Comparison of ENCODE assay signal across 10 cellular contexts in genomic region chr1:65063025-65063424, GRCh38.
DNase-seq lines count a peak whose midpoint lies in the region; ATAC-seq and TF ChIP-seq lines count a peak whose summit lies in the region.
"Had no signal": no experiment of that assay in that cellular context is flagged by ENCODE, and none has a peak within 500 bp of the region (broad histone marks: within the 10 kb centered on the region; RNA-seq: fewer than 3 reads in every experiment).

No MANE protein-coding gene starts in this region.

- intact Hi-C loops in CD14-positive monocyte (cut with micrococcal nuclease), result loop anchor here in 1 of 2 donors (10.0 kb wide), 1 partner anchor 362 kb away; the partner anchor contains the start of genes LEPR and LEPROT
- intact Hi-C loops in posterior vena cava (cut with DNase I), result loop anchor here (10.0 kb wide), 2 partner anchors 82 to 142 kb away; partner anchors contain the start of gene AK4 (in 1 of the 2)

- H3K36me3 Mint-ChIP-seq in CD14-positive monocyte (peaks cover 18% of the 10 kb centered on the region in 2 donors), mesothelial cell of epicardium (peaks cover 5% of the 10 kb centered on the region)

- H3K27me3 Mint-ChIP-seq in CD14-positive monocyte (ENCODE audit: low read depth in 3 of 3), result no peaks in the 10 kb centered on the region
- no peaks in the 10 kb centered on the region for H3K27me3 Mint-ChIP-seq in mesothelial cell of epicardium (ENCODE audit: low read depth)
- H3K27me3 Mint-ChIP-seq: stimulated activated naive B cell treated with anti-CD40 and anti-IgM and Interleukin-4, amounts not matched to agents 10 μg/mL and 1 μg/mL and 100 μg/mL, for 72 hours had no signal

- H3K4me3 Mint-ChIP-seq in CD14-positive monocyte, result no peak overlapping the region
- H3K4me3 Mint-ChIP-seq in mesothelial cell of epicardium, result no peak overlapping the region
- H3K4me3 Mint-ChIP-seq: stimulated activated naive B cell treated with anti-CD40 and anti-IgM and Interleukin-4, amounts not matched to agents 10 μg/mL and 1 μg/mL and 100 μg/mL, for 72 hours had no signal

- no peaks in the 10 kb centered on the region for H3K79me2 ChIP-seq in OCI-LY3 (ENCODE audit: low read length)

- H3K4me2 ChIP-seq in OCI-LY3 (ENCODE audit: low read length), result 0 out of 2 replicates have a peak overlapping the region, but pooled peaks have one; percentile 32

- no peak overlapping the region for H3K27ac ChIP-seq in OCI-LY3 (ENCODE audit: low read length)

- no peaks in the 10 kb centered on the region for H4K20me1 ChIP-seq in OCI-LY3 (ENCODE audit: insufficient read depth, low read length)

- H3K9me3 ChIP-seq in OCI-LY3 (ENCODE audit: insufficient read depth, low read length), result no peaks in the 10 kb centered on the region
- H3K9me3 ChIP-seq: sigmoid colon had no signal

- DNase-seq in CD14-positive monocyte (ENCODE audit: low spot score) (no peak), GM10248 (ENCODE audit: extremely low spot score) (no peak), kidney epithelial cell (ENCODE audit: low read depth) (no peak), mesothelial cell of epicardium (ENCODE audit: low spot score in 2 of 2, unreplicated experiment in 2 of 2) (no peak), posterior vena cava (ENCODE audit: low spot score) (no peak)
- DNase-seq: sigmoid colon; stimulated activated naive B cell treated with anti-CD40 and anti-IgM and Interleukin-4, amounts not matched to agents 10 μg/mL and 1 μg/mL and 100 μg/mL, for 72 hours had no signal

- peak; percentile 24 for TF ChIP-seq CTCF in CD14-positive monocyte (IDR thresholded peaks at IDR 0.05)
- peak; percentile 38 for TF ChIP-seq CTCF in GM10248 (IDR thresholded peaks at IDR 0.05; ENCODE audit: control extremely low read depth, extremely low read depth, low read depth, missing control alignments)
- peak; percentile 47 for TF ChIP-seq CTCF in OCI-LY3 (IDR thresholded peaks at IDR 0.05; ENCODE audit: low read depth, low read length)
- TF ChIP-seq CTCF in kidney epithelial cell (IDR thresholded peaks at IDR 0.05; ENCODE audit: insufficient read depth, low read length, poor library complexity, severe bottlenecking), result peak; percentile 8
- no peak for TF ChIP-seq CTCF in mesothelial cell of epicardium (IDR thresholded peaks at IDR 0.05; ENCODE audit: unreplicated experiment)

- H3K27ac Mint-ChIP-seq in CD14-positive monocyte, result peak overlapping the region in 1 of 7 donors; percentile 32
- no peak overlapping the region for H3K27ac Mint-ChIP-seq in mesothelial cell of epicardium
- H3K27ac Mint-ChIP-seq: stimulated activated naive B cell treated with anti-CD40 and anti-IgM and Interleukin-4, amounts not matched to agents 10 μg/mL and 1 μg/mL and 100 μg/mL, for 72 hours had no signal

- CTCF ChIA-PET in GM10248 (lab: Yijun Ruan, JAX), result interaction anchor here (0.8 to 5.5 kb wide), 9 partner anchors 9 to 628 kb away, joined by 3 to 53 read pairs (median 4); no protein-coding TSS in a partner anchor

- H3K9ac ChIP-seq in OCI-LY3 (ENCODE audit: low read length), result no peak overlapping the region

- peaks cover 47% of the 10 kb centered on the region for H3K4me1 Mint-ChIP-seq in CD14-positive monocyte
- peaks cover 16% of the 10 kb centered on the region for H3K4me1 Mint-ChIP-seq in mesothelial cell of epicardium

- no peaks in the 10 kb centered on the region for H3K9me3 Mint-ChIP-seq in CD14-positive monocyte
- H3K9me3 Mint-ChIP-seq in mesothelial cell of epicardium, result no peaks in the 10 kb centered on the region
- H3K9me3 Mint-ChIP-seq: stimulated activated naive B cell treated with anti-CD40 and anti-IgM and Interleukin-4, amounts not matched to agents 10 μg/mL and 1 μg/mL and 100 μg/mL, for 72 hours had no signal

- ATAC-seq in HG03354 (IDR thresholded peaks at IDR 0.05; ENCODE audit: poor library complexity, severe bottlenecking, unreplicated experiment) (no peak), HG03565 (IDR thresholded peaks at IDR 0.05; ENCODE audit: unreplicated experiment) (no peak)
- ATAC-seq: stimulated activated naive B cell treated with anti-CD40 and anti-IgM and Interleukin-4, amounts not matched to agents 10 μg/mL and 1 μg/mL and 100 μg/mL, for 72 hours had no signal

- H3K36me3 ChIP-seq in OCI-LY3 (replicated peaks; ENCODE audit: low read depth, low read length) (no peaks in the 10 kb centered on the region), kidney epithelial cell (ENCODE audit: control insufficient read depth, insufficient read depth, low read length) (no peaks in the 10 kb centered on the region)

- H3K4me3 ChIP-seq in OCI-LY3 (ENCODE audit: low read length), result no peak overlapping the region
- H3K4me3 ChIP-seq in kidney epithelial cell (ENCODE audit: low read depth, low read length), result no peak overlapping the region
- H3K4me3 ChIP-seq: sigmoid colon had no signal

- H3K27me3 ChIP-seq in OCI-LY3 (ENCODE audit: low read depth, low read length), result peaks cover 9% of the 10 kb centered on the region
- H3K27me3 ChIP-seq in kidney epithelial cell (ENCODE audit: control insufficient read depth, insufficient read depth, low read length), result no peaks in the 10 kb centered on the region
- H3K27me3 ChIP-seq: sigmoid colon had no signal

- H3K4me1 ChIP-seq in OCI-LY3 (ENCODE audit: low read length), result no peaks in the 10 kb centered on the region

- no peak overlapping the region for H2AFZ ChIP-seq in OCI-LY3 (ENCODE audit: low read depth, low read length)

- POLR2A ChIA-PET in GM10248 (lab: Yijun Ruan, JAX), result no interaction called here
